35 cellular contexts compared by ENCODE assay signal in the genomic region with DNA sequence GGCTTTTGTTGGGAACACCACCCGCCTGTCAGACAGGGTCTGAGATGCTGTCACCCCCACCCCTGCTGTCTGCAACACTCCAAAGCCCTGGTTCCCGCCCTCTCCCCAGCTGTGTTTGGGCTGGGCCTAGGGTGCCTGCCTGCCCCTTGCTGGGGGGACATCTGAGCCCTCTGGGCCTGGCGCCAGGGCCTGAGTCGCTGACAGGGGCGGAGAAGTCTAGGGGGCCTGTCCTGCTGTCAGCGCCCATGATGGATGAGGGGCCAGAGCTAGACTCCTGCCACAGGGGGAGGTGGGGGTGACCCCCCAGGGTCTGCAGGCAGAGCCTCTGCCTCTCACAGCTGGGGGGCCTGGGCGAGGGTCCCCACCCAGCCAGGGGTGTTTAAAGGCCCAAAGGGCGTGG. TPM values are rescaled to one million over a fixed set of nuclear protein-coding genes. Genes with fewer than 3 reads are reported as not detected.
DNase-seq lines count a peak whose midpoint lies in the region; ATAC-seq, FAIRE-seq and TF ChIP-seq lines count a peak whose summit lies in the region.
"Had no signal": no experiment of that assay in that cellular context is flagged by ENCODE, and none has a peak within 500 bp of the region (broad histone marks: within the 10 kb centered on the region; RNA-seq: fewer than 3 reads in every experiment).

No MANE protein-coding gene starts in this region.

- H3K9me3 ChIP-seq in HEK293 (ENCODE audit: control insufficient read depth, insufficient read depth, low read depth, low read length), result no peaks in the 10 kb centered on the region
- H3K9me3 ChIP-seq: colonic mucosa, upper lobe of left lung had no signal

- H3K27ac ChIP-seq in HEK293 (ENCODE audit: extremely low read depth, low read depth, low read length), result no peak overlapping the region
- H3K27ac ChIP-seq: colonic mucosa, foreskin keratinocyte, SK-N-MC, upper lobe of left lung, VCaP had no signal

- H3K36me3 ChIP-seq in HEK293 (ENCODE audit: control insufficient read depth in 2 of 2, insufficient read depth in 1 of 2, low read length in 2 of 2), result no peaks in the 10 kb centered on the region
- H3K36me3 ChIP-seq: colonic mucosa, upper lobe of left lung had no signal

- POLR2A ChIA-PET in HEK293 (lab: Yijun Ruan, JAX), result interaction anchor here (1.1 kb wide), 1 partner anchor 41 kb away, joined by 9 read pairs; no protein-coding TSS in a partner anchor

- CTCF ChIA-PET in HEK293 (lab: Yijun Ruan, JAX), result interaction anchor here (0.8 to 1.3 kb wide), 4 partner anchors 25 to 61 kb away, joined by 3 to 7 read pairs (median 3); no protein-coding TSS in a partner anchor

- TF ChIP-seq CTCF in HEK293 (tag by site-specific recombination; IDR thresholded peaks at IDR 0.05), result no peak

- FAIRE-seq in HTR-8/SVneo (lab: Jason Lieb, UNC), result no peak
- FAIRE-seq: bronchial epithelial cell, RCC 7860 had no signal

- H3K4me1 ChIP-seq in HEK293 (ENCODE audit: control insufficient read depth, insufficient read depth, low read length), result no peaks in the 10 kb centered on the region; the same call in 1 of the 2 replicates

- ATAC-seq in sciatic nerve, result no peak
- no peak for ATAC-seq in GM21360 (IDR thresholded peaks at IDR 0.05; ENCODE audit: unreplicated experiment)
- ATAC-seq: activated T-cell treated with anti-CD3 and anti-CD28 coated beads, Interleukin-2, amount 50 U/mL, for 72 hours; CD8-positive, alpha-beta T cell; esophagus mucosa; foreskin keratinocyte; left lobe of liver; naive thymus-derived CD4-positive, alpha-beta T cell had no signal

- no peak overlapping the region for H3K4me3 ChIP-seq in HEK293 (ENCODE audit: low read depth, low read length)
- H3K4me3 ChIP-seq: colonic mucosa, SK-N-MC, smooth muscle cell, upper lobe of left lung had no signal

- peak in 2 of 3 experiments; percentile 49 to 71 for DNase-seq in NCI-H1417 (lab: John Stamatoyannopoulos, UW)
- no peak for DNase-seq in NCI-H1417 treated with DMSO at 0.1 percent for 48 hours (lab: John Stamatoyannopoulos, UW)
- DNase-seq in NCI-H345 treated with DMSO at 0.1 percent for 48 hours (lab: John Stamatoyannopoulos, UW; ENCODE audit: unreplicated experiment), result peak; percentile 70
- DNase-seq in left kidney (ENCODE audit: low read depth, low spot score), result peak; percentile 52
- no peak for DNase-seq in sciatic nerve (ENCODE audit: low spot score)
- DNase-seq in HTR-8/SVneo (ENCODE audit: insufficient read length, low spot score), result no peak
- DNase-seq: 8988T; activated CD4-positive, alpha-beta T cell treated with anti-CD3 and anti-CD28 coated beads, Interleukin-2, amount 10 ng/mL, durations not matched to agents 7 days and 5 days; activated naive CD4-positive, alpha-beta T cell treated with anti-CD3 and anti-CD28 coated beads for 36 hours; activated T-cell treated with anti-CD3 and anti-CD28 coated beads, Interleukin-2, amount 50 U/mL, for 72 hours; AML-193; amygdala; CD8-positive, alpha-beta T cell; colonic mucosa; DMS53; effector memory CD4-positive, alpha-beta T cell; foreskin keratinocyte; GF-D8; immature natural killer cell; naive thymus-derived CD4-positive, alpha-beta T cell; NCI-H226; T-helper 2 cell had no signal

- intact Hi-C loops in sciatic nerve (cut with DNase I), result no loop called here

TF ChIP-seq in HEK293, 187 proteins besides CTCF, POLR2A, EP300 and RAD21 (continues in another document):
- TF ChIP-seq ZNF585B (tag by site-specific recombination; IDR thresholded peaks at IDR 0.05) (no peak), ZNF138 (tag by site-specific recombination; IDR thresholded peaks at IDR 0.05; ENCODE audit: borderline replicate concordance) (no peak), ZFHX2 (tag by site-specific recombination; conservative IDR thresholded peaks at IDR 0.05) (peak; percentile 42), ZBTB8A (tag by site-specific recombination; IDR thresholded peaks at IDR 0.05) (peak; percentile 83), ZNF202 (tag by site-specific recombination; IDR thresholded peaks at IDR 0.05; ENCODE audit: borderline replicate concordance) (no peak), ZNF354C (tag by site-specific recombination; IDR thresholded peaks at IDR 0.05; ENCODE audit: borderline replicate concordance, low read depth) (no peak), ZIC2 (tag by site-specific recombination; IDR thresholded peaks at IDR 0.05) (peak; percentile 100), RBAK (tag by site-specific recombination; IDR thresholded peaks at IDR 0.05) (no peak), ZNF677 (tag by site-specific recombination; IDR thresholded peaks at IDR 0.05) (no peak), ZNF837 (tag by site-specific recombination; IDR thresholded peaks at IDR 0.05) (no peak), ZNF555 (tag by site-specific recombination; conservative IDR thresholded peaks at IDR 0.05) (no peak), ZNF624 (tag by site-specific recombination; IDR thresholded peaks at IDR 0.05) (no peak), ZNF132 (tag by site-specific recombination; IDR thresholded peaks at IDR 0.05; ENCODE audit: borderline replicate concordance) (no peak), ZNF768 (tag by site-specific recombination; IDR thresholded peaks at IDR 0.05) (no peak), ZNF157 (tag by site-specific recombination; IDR thresholded peaks at IDR 0.05) (no peak), KLF8 (tag by site-specific recombination; IDR thresholded peaks at IDR 0.05) (no peak)
- TF ChIP-seq, protein P1, sequence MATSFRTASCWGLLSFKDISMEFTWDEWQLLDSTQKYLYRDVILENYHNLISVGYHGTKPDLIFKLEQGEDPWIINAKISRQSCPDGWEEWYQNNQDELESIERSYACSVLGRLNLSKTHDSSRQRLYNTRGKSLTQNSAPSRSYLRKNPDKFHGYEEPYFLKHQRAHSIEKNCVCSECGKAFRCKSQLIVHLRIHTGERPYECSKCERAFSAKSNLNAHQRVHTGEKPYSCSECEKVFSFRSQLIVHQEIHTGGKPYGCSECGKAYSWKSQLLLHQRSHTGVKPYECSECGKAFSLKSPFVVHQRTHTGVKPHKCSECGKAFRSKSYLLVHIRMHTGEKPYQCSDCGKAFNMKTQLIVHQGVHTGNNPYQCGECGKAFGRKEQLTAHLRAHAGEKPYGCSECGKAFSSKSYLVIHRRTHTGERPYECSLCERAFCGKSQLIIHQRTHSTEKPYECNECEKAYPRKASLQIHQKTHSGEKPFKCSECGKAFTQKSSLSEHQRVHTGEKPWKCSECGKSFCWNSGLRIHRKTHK (tag by site-specific recombination; IDR thresholded peaks at IDR 0.05), result no peak
- TF ChIP-seq, protein P2, sequence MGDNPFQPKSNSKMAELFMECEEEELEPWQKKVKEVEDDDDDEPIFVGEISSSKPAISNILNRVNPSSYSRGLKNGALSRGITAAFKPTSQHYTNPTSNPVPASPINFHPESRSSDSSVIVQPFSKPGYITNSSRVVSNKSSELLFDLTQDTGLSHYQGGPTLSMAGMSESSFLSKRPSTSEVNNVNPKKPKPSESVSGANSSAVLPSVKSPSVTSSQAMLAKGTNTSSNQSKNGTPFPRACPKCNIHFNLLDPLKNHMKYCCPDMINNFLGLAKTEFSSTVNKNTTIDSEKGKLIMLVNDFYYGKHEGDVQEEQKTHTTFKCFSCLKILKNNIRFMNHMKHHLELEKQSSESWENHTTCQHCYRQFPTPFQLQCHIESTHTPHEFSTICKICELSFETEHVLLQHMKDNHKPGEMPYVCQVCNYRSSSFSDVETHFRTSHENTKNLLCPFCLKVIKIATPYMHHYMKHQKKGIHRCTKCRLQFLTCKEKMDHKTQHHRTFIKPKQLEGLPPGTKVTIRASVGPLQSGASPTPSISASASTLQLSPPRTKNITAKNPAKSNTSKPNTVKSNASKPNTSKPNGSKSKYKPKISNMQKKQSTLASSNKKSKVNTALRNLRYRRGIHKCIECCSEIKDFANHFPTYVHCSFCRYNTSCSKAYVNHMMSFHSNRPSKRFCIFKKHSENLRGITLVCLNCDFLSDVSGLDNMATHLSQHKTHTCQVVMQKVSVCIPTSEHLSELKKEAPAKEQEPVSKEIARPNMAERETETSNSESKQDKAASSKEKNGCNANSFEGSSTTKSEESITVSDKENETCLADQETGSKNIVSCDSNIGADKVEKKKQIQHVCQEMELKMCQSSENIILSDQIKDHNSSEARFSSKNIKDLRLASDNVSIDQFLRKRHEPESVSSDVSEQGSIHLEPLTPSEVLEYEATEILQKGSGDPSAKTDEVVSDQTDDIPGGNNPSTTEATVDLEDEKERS (tag by site-specific recombination; IDR thresholded peaks at IDR 0.05), result no peak
- TF ChIP-seq, protein P3, sequence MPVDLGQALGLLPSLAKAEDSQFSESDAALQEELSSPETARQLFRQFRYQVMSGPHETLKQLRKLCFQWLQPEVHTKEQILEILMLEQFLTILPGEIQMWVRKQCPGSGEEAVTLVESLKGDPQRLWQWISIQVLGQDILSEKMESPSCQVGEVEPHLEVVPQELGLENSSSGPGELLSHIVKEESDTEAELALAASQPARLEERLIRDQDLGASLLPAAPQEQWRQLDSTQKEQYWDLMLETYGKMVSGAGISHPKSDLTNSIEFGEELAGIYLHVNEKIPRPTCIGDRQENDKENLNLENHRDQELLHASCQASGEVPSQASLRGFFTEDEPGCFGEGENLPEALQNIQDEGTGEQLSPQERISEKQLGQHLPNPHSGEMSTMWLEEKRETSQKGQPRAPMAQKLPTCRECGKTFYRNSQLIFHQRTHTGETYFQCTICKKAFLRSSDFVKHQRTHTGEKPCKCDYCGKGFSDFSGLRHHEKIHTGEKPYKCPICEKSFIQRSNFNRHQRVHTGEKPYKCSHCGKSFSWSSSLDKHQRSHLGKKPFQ (tag by site-specific recombination; IDR thresholded peaks at IDR 0.05), result no peak

RNA-seq across cellular contexts. Expression of a gene that starts 7.6 kb away (rescaled TPM):
- total RNA-seq in sciatic nerve, result 1.9 TPM

RNA-seq across cellular contexts. Expression of a gene that starts 18.7 kb away (rescaled TPM):
- total RNA-seq in sciatic nerve, result 6.6 TPM

RNA-seq across cellular contexts. Expression of a gene that starts 23.8 kb away (rescaled TPM):
- total RNA-seq in sciatic nerve, result not detected
- total RNA-seq: activated naive CD4-positive, alpha-beta T cell treated with anti-CD3 and anti-CD28 coated beads for 36 hours; CD8-positive, alpha-beta T cell; left lobe of liver; mesenteric fat pad; naive thymus-derived CD4-positive, alpha-beta T cell; omental fat pad; upper lobe of left lung had no signal

RNA-seq across cellular contexts. Expression of a gene that starts 24.9 kb away (rescaled TPM):
- total RNA-seq in sciatic nerve, result 0.53 TPM
- total RNA-seq: activated CD4-positive, alpha-beta T cell treated with anti-CD3 and anti-CD28 coated beads, Interleukin-2, amount 10 ng/mL, durations not matched to agents 7 days and 5 days; activated naive CD4-positive, alpha-beta T cell treated with anti-CD3 and anti-CD28 coated beads for 36 hours; CD8-positive, alpha-beta T cell; esophagus mucosa; foreskin keratinocyte; HT1080; mesenteric fat pad had no signal

RNA-seq across cellular contexts. Expression of a gene that starts 30.1 kb away (rescaled TPM):
- not detected for total RNA-seq in sciatic nerve
- total RNA-seq: activated CD4-positive, alpha-beta T cell treated with anti-CD3 and anti-CD28 coated beads, Interleukin-2, amount 10 ng/mL, durations not matched to agents 7 days and 5 days; activated naive CD4-positive, alpha-beta T cell treated with anti-CD3 and anti-CD28 coated beads for 36 hours; activated T-cell treated with anti-CD3 and anti-CD28 coated beads, Interleukin-2, amount 50 U/mL, for 72 hours; bronchial epithelial cell; CD8-positive, alpha-beta T cell; esophagus mucosa; HT1080; mesenteric fat pad; naive thymus-derived CD4-positive, alpha-beta T cell; omental fat pad had no signal

Comparison
In these comparisons a context has a peak if more than half of its experiments do, and no peak if none do; other contexts are left out.
1. DNase-seq: peak in NCI-H1417 (2 of 3), NCI-H345 treated with DMSO at 0.1 percent for 48 hours (single experiment) and left kidney (single experiment); none in NCI-H1417 treated with DMSO at 0.1 percent for 48 hours (single experiment), sciatic nerve (single experiment) and HTR-8/SVneo (single experiment).